ENCODE assay signal across 8 cellular contexts in the genomic region with DNA sequence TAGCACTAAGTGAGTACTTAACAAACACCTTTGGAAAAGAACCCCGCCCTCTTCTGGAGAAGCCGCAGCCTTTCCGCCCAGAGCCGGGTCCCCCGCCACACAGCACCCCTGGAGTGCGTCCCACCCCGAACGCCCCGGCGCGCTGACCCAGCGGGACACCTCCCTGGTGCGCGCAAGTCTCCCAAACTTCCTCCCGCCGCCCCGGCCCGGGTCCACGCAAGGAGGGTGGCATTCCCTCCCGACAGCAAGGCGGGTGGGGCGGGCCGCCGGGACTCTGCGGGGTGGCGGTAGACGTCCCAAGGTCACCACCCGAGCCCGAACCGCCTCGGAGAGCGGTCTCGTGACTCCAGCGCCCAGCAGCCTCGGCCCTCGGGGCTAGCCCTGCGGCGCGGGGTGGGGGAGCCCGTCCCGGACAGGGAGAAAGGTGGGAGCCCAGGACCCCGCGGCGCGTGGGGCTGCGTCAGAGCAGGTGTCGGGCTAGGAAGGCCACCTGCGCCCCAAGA. TPM values are rescaled to one million over a fixed set of nuclear protein-coding genes. Genes with fewer than 3 reads are reported as not detected.
DNase-seq lines count a peak whose midpoint lies in the region; ATAC-seq and TF ChIP-seq lines count a peak whose summit lies in the region.

No MANE protein-coding gene starts in this region.

- no peak for TF ChIP-seq CTCF in LNCaP clone FGC (IDR thresholded peaks at IDR 0.05; ENCODE audit: control insufficient read depth, extremely low read depth, insufficient read depth)
- TF ChIP-seq CTCF in activated CD8-positive, alpha-beta T cell treated with anti-CD3 and anti-CD28 coated beads for 36 hours (IDR thresholded peaks at IDR 0.05) = no peak
- no peak for TF ChIP-seq CTCF in mucosa of descending colon (IDR thresholded peaks at IDR 0.05)

- POLR2A ChIA-PET in activated CD8-positive, alpha-beta T cell treated with anti-CD3 and anti-CD28 coated beads for 36 hours (lab: Charles Lee) = no interaction called here

- intact Hi-C loops in activated CD8-positive, alpha-beta T cell treated with anti-CD3 and anti-CD28 coated beads for 36 hours (cut with micrococcal nuclease) = no loop called here
- intact Hi-C loops in mucosa of descending colon (cut with DNase I, micrococcal nuclease) = no loop called here

- DNase-seq in DMS 273 (lab: John Stamatoyannopoulos, UW; ENCODE audit: unreplicated experiment) = peak; percentile 53
- DNase-seq in DMS 273 treated with DMSO at 0.1 percent for 48 hours (lab: John Stamatoyannopoulos, UW) = no peak
- DNase-seq in HCEC 1CT = peak; percentile 43
- no peak for DNase-seq in LNCaP clone FGC (ENCODE audit: low read depth)
- DNase-seq in activated CD8-positive, alpha-beta T cell treated with anti-CD3 and anti-CD28 coated beads for 36 hours = peak; percentile 27
- no peak for DNase-seq in epithelial cell of prostate (ENCODE audit: low read depth, low spot score)
- DNase-seq in mucosa of descending colon = peak; percentile 57 to 81 (median 81)
- peak in 38 of 49 donors; percentile 13 to 76 (median 37) for DNase-seq in substantia nigra (lab: John Stamatoyannopoulos, UW)

- H3K36me3 Mint-ChIP-seq in activated CD8-positive, alpha-beta T cell treated with anti-CD3 and anti-CD28 coated beads for 36 hours (ENCODE audit: low read depth) = peaks cover 1% of the 10 kb centered on the region

- no peaks in the 10 kb centered on the region for H3K36me3 ChIP-seq in mucosa of descending colon (ENCODE audit: low read depth)

- peak overlapping the region; percentile 97 for H3K4me3 Mint-ChIP-seq in activated CD8-positive, alpha-beta T cell treated with anti-CD3 and anti-CD28 coated beads for 36 hours

- H3K27ac Mint-ChIP-seq in activated CD8-positive, alpha-beta T cell treated with anti-CD3 and anti-CD28 coated beads for 36 hours = peak overlapping the region; percentile 90

- CTCF ChIA-PET in activated CD8-positive, alpha-beta T cell treated with anti-CD3 and anti-CD28 coated beads for 36 hours (lab: Charles Lee) = interaction anchor here (1.5 to 3.4 kb wide), 2 partner anchors 10 to 199 kb away, joined by 5 to 33 read pairs; a partner anchor contains a TSS

- ATAC-seq in activated CD8-positive, alpha-beta T cell treated with anti-CD3 and anti-CD28 coated beads for 36 hours = peak; percentile 15
- peak; percentile 76 for ATAC-seq in mucosa of descending colon

- H3K4me3 ChIP-seq in LNCaP clone FGC (ENCODE audit: low read depth, low read length) (peak overlapping the region; percentile 93), mucosa of descending colon (peak overlapping the region; percentile 99)

- no peaks in the 10 kb centered on the region for H3K27me3 Mint-ChIP-seq in activated CD8-positive, alpha-beta T cell treated with anti-CD3 and anti-CD28 coated beads for 36 hours

- peaks cover 42% of the 10 kb centered on the region for H3K4me1 Mint-ChIP-seq in activated CD8-positive, alpha-beta T cell treated with anti-CD3 and anti-CD28 coated beads for 36 hours (ENCODE audit: low read depth)

- peaks cover 21% of the 10 kb centered on the region for H3K4me1 ChIP-seq in mucosa of descending colon (ENCODE audit: low read depth)

- H3K9me3 Mint-ChIP-seq in activated CD8-positive, alpha-beta T cell treated with anti-CD3 and anti-CD28 coated beads for 36 hours = no peaks in the 10 kb centered on the region

- H3K27ac ChIP-seq in epithelial cell of prostate (peak overlapping the region; percentile 69), substantia nigra (ENCODE audit: low read depth, low read length, poor library complexity, severe bottlenecking) (peak overlapping the region; percentile 71)

- no peaks in the 10 kb centered on the region for H3K9me3 ChIP-seq in mucosa of descending colon

RNA-seq across cellular contexts. Expression of a gene that starts 0.6 kb away (rescaled TPM):
- 10 to 100 TPM; 24.5 to 25.4 TPM for total RNA-seq in activated CD8-positive, alpha-beta T cell treated with anti-CD3 and anti-CD28 coated beads for 36 hours
- 10 to 100 TPM; 42.3 to 55.7 (median 42.6) TPM for total RNA-seq in mucosa of descending colon

Comparison
In these comparisons a context has a peak if more than half of its experiments do, and no peak if none do; other contexts are left out.
1. DNase-seq: peak in DMS 273 (single experiment), HCEC 1CT (single experiment), activated CD8-positive, alpha-beta T cell treated with anti-CD3 and anti-CD28 coated beads for 36 hours (single experiment), mucosa of descending colon (3 of 3) and substantia nigra (38 of 49); none in DMS 273 treated with DMSO at 0.1 percent for 48 hours (single experiment), LNCaP clone FGC (single experiment) and epithelial cell of prostate (single experiment).